In the genomic region with DNA sequence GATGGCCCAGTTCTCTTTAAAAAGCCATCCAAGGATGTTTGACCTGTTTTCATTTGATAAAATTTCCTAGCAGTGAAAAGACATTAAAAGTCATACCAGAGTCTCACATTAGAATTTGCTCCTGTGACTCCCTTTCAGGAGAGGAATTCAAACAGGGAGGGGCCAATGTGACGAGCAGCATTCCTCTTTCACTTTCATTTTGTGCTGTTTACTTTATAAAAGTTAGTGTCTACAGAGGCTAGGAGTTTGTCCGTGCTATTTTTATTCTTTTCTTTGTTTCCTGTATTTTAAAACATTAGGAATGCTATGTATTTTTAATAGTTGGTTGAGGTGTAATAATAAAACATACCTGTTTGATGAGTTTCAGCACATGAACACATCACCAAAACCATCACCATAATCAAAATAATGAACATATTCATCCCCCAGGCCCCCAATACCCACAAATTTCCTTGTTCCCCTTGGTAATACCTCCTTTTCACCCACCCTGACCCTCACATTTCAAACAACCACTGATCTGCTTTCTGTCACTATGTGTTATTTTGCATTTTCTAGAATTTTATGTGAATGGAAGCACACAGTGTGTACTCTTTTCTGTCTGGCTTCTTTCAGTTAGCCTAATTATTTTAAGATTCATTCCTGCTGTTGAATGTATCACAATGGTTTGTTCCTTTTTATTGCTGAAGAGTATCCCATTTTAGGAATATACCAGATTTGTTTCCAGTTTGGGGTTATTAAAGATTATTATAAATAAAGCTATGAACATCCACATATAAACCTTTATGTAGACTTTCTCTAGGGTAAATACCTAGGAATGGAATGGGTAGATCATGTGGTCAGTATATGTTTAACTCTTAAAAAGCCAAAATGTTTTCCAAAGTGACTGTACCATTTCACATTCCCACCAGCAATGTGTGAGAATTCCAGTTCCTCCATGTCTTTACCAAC, we compare ENCODE assay signal across 1 cellular context.
TF ChIP-seq lines count a peak whose summit lies in the region.

No MANE protein-coding gene starts in this region.

TF ChIP-seq in K562, 482 proteins besides CTCF, POLR2A, EP300 and RAD21 (continued from another document and continues in another):
- TF ChIP-seq TSHZ1 (CRISPR knock-in tag; IDR thresholded peaks at IDR 0.05) (no peak), ZKSCAN3 (CRISPR knock-in tag; IDR thresholded peaks at IDR 0.05) (no peak), POLR3G (IDR thresholded peaks at IDR 0.05; ENCODE audit: extremely low read depth, insufficient read length, insufficient replicate concordance) (no peak), ZNF253 (CRISPR knock-in tag; conservative IDR thresholded peaks at IDR 0.05) (no peak), ESRRA (IDR thresholded peaks at IDR 0.05; ENCODE audit: borderline replicate concordance, low read depth) (no peak), MTA1 (IDR thresholded peaks at IDR 0.05; ENCODE audit: borderline replicate concordance) (no peak), CC2D1A (IDR thresholded peaks at IDR 0.05) (no peak), PTBP1 (IDR thresholded peaks at IDR 0.05; ENCODE audit: low read depth, low read length) (no peak), RB1 (IDR thresholded peaks at IDR 0.05; ENCODE audit: low read depth) (no peak), NRF1 (conservative IDR thresholded peaks at IDR 0.05 in 1 of 2, IDR thresholded peaks at IDR 0.05 in 1 of 2) (no peak; a peak in 1 of 4 replicates), CREBBP (IDR thresholded peaks at IDR 0.05; ENCODE audit: low read depth, low read length) (no peak), PCBP1 (IDR thresholded peaks at IDR 0.05; ENCODE audit: low read depth, low read length, poor library complexity, severe bottlenecking) (no peak), SPI1 (IDR thresholded peaks at IDR 0.05; ENCODE audit: borderline replicate concordance, low read depth, low read length) (no peak), TCF3 (CRISPR knock-in tag; IDR thresholded peaks at IDR 0.05) (no peak), SMAD3 (CRISPR knock-in tag; conservative IDR thresholded peaks at IDR 0.05) (no peak), ZNF57 (CRISPR knock-in tag; IDR thresholded peaks at IDR 0.05) (no peak), NCOA1 (IDR thresholded peaks at IDR 0.05; ENCODE audit: low read depth) (0 out of 2 replicates have a peak, but pooled peaks have one; percentile 43), GABPB1 (CRISPR knock-in tag; IDR thresholded peaks at IDR 0.05) (no peak), ZNF75A (CRISPR knock-in tag; IDR thresholded peaks at IDR 0.05) (no peak), CTBP1 (IDR thresholded peaks at IDR 0.05; ENCODE audit: borderline replicate concordance) (no peak), CHAMP1 (IDR thresholded peaks at IDR 0.05) (no peak), TFAP4 (CRISPR knock-in tag; IDR thresholded peaks at IDR 0.05; ENCODE audit: borderline replicate concordance) (no peak), ZNF384 (IDR thresholded peaks at IDR 0.05; ENCODE audit: low read depth, low read length) (no peak), SNIP1 (IDR thresholded peaks at IDR 0.05; ENCODE audit: low read depth) (no peak), NCOA6 (IDR thresholded peaks at IDR 0.05) (no peak), ZNF696 (CRISPR knock-in tag; conservative IDR thresholded peaks at IDR 0.05) (no peak), NCOR1 (IDR thresholded peaks at IDR 0.05) (peak; percentile 4; the same call in 1 of the 2 replicates), ZNF511 (CRISPR knock-in tag; IDR thresholded peaks at IDR 0.05) (no peak), ZBTB43 (CRISPR knock-in tag; IDR thresholded peaks at IDR 0.05) (no peak), KAT2B (IDR thresholded peaks at IDR 0.05; ENCODE audit: low read depth, low read length) (no peak), IRF9 (tag; IDR thresholded peaks at IDR 0.05) (no peak)
- TF ChIP-seq, protein P1, sequence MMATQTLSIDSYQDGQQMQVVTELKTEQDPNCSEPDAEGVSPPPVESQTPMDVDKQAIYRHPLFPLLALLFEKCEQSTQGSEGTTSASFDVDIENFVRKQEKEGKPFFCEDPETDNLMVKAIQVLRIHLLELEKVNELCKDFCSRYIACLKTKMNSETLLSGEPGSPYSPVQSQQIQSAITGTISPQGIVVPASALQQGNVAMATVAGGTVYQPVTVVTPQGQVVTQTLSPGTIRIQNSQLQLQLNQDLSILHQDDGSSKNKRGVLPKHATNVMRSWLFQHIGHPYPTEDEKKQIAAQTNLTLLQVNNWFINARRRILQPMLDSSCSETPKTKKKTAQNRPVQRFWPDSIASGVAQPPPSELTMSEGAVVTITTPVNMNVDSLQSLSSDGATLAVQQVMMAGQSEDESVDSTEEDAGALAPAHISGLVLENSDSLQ (IDR thresholded peaks at IDR 0.05): peak; percentile 23; the same call in 1 of the 2 replicates
- TF ChIP-seq, protein P2, sequence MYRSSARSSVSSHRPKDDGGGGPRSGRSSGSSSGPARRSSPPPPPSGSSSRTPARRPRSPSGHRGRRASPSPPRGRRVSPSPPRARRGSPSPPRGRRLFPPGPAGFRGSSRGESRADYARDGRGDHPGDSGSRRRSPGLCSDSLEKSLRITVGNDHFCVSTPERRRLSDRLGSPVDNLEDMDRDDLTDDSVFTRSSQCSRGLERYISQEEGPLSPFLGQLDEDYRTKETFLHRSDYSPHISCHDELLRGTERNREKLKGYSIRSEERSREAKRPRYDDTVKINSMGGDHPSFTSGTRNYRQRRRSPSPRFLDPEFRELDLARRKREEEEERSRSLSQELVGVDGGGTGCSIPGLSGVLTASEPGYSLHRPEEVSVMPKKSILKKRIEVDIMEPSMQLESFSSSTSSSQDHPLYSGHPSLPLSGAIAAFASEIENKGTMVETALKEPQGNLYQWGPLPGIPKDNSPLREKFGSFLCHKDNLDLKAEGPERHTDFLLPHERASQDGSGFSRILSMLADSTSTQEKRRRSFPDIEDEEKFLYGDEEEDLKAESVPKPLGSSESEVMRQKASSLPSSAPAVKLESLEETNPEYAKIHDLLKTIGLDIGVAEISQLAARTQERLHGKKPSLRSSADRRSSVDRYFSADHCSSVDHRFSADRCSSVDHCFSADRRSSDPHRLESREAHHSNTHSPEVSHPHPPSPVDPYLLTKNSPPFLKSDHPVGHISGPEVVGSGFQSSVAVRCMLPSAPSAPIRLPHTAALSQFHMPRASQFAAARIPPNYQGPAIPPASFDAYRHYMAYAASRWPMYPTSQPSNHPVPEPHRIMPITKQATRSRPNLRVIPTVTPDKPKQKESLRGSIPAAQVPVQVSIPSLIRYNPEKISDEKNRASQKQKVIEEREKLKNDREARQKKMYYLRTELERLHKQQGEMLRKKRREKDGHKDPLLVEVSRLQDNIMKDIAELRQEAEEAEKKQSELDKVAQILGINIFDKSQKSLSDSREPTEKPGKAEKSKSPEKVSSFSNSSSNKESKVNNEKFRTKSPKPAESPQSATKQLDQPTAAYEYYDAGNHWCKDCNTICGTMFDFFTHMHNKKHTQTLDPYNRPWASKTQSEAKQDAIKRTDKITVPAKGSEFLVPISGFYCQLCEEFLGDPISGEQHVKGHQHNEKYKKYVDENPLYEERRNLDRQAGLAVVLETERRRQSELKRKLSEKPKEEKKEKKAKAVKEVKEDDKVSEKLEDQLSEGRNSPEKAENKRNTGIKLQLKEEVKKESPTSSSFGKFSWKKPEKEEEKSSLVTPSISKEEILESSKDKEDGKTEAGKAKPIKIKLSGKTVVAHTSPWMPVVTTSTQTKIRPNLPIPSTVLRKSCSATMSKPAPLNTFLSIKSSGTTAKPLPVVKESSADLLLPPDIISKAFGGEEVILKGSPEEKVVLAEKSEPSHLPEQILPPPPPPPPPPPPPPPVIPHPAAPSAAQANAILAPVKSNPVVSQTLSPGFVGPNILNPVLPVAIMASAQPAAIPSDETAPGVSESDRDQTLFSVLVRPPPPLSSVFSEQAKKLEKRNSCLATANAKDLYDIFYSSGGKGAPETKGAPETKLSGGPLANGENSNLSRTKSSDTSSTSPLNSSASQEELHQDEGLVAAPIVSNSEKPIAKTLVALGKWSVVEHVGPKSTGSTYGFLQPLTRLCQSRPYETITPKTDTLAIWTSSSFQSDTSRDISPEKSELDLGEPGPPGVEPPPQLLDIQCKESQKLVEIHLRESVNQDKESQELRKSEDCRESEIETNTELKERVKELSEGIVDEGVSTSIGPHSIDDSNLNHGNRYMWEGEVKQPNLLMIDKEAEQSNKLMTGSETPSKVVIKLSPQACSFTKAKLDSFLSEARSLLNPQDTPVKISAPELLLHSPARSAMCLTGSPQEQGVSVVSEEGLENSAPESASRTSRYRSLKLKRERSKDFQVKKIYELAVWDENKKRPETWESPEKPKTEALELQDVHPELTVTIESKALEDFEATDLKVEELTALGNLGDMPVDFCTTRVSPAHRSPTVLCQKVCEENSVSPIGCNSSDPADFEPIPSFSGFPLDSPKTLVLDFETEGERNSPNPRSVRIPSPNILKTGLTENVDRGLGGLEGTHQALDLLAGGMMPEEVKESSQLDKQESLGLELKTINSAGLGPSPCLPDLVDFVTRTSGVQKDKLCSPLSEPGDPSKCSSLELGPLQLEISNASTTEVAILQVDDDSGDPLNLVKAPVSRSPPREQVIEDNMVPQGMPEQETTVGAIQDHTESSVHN (IDR thresholded peaks at IDR 0.05; ENCODE audit: borderline replicate concordance in 1 of 2, low read depth in 1 of 2): 0 out of 4 replicates have a peak, but pooled peaks of 1 of the 2 experiments have one; percentile 89
